Comparison of ENCODE assay signal across 10 cellular contexts in the genomic region with DNA sequence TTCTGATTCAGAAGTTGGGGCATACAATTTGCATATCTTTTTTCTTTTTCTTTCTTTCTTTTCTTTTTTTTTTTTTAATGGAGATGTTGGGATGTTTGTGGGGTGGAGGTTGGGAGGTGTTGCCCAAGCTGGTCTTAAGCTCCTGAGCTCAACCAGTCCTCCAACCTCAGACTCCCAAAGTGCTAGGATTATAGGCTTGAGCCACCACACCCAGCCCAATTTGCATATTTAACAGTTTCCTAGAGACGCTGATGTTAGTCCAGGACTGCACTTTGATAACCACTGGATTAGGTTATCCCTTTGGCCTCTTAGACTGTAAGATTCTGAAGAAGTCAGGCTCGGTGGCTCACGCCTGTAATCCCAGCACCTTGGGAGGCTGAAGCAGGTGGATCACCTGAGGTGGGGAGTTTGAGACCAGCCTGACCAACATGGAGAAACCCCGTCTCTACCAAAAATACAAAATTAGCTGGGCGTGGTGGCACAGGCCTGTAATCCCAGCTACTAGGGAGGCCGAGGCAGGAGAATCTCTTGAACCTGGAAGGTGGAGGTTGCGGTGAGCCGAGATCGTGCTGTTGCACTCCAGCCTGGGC. TPM values are rescaled to one million over a fixed set of nuclear protein-coding genes. Genes with fewer than 3 reads are reported as not detected.
DNase-seq lines count a peak whose midpoint lies in the region; ATAC-seq and TF ChIP-seq lines count a peak whose summit lies in the region.
"Not testable (repeated sequence)": the region's sequence is repeated elsewhere in the genome, so short reads cannot be mapped to it uniquely, and the experiment has no call there.
"Had no signal": no experiment of that assay in that cellular context is flagged by ENCODE, and none has a peak within 500 bp of the region (broad histone marks: within the 10 kb centered on the region; RNA-seq: fewer than 3 reads in every experiment).

No MANE protein-coding gene starts in this region.

- H3K4me1 Mint-ChIP-seq in IgD-negative memory B cell, result peaks cover 17 to 38% (median 31%) of the 10 kb centered on the region in 3 donors
- peaks cover 41% of the 10 kb centered on the region for H3K4me1 Mint-ChIP-seq in activated CD4-positive, alpha-beta T cell treated with anti-CD3 and anti-CD28 coated beads for 36 hours
- peaks cover 45% of the 10 kb centered on the region for H3K4me1 Mint-ChIP-seq in activated T-cell treated with anti-CD3 and anti-CD28 coated beads, Interleukin-2, amount 50 U/mL, for 24 hours (ENCODE audit: low read depth)
- H3K4me1 Mint-ChIP-seq in activated naive CD8-positive, alpha-beta T cell (ENCODE audit: low read depth), result peaks cover 37% of the 10 kb centered on the region
- H3K4me1 Mint-ChIP-seq in stimulated activated naive CD8-positive, alpha-beta T cell treated with anti-CD3 and anti-CD28 coated beads, Interleukin-15, Interleukin-2, amounts not matched to agents 100 ng/mL and 50 ng/mL, for 24 hours (ENCODE audit: low read depth), result peaks cover 48% of the 10 kb centered on the region

- peak overlapping the region in 3 of 4 donors; percentile 18 to 81 (median 43) for H3K4me3 Mint-ChIP-seq in IgD-negative memory B cell
- H3K4me3 Mint-ChIP-seq in activated CD4-positive, alpha-beta T cell treated with anti-CD3 and anti-CD28 coated beads for 36 hours, result peak overlapping the region; percentile 80
- peak overlapping the region; percentile 94 for H3K4me3 Mint-ChIP-seq in activated T-cell treated with anti-CD3 and anti-CD28 coated beads, Interleukin-2, amount 50 U/mL, for 24 hours
- peak overlapping the region; percentile 35 for H3K4me3 Mint-ChIP-seq in activated naive CD8-positive, alpha-beta T cell
- H3K4me3 Mint-ChIP-seq in stimulated activated naive CD8-positive, alpha-beta T cell treated with anti-CD3 and anti-CD28 coated beads, Interleukin-15, Interleukin-2, amounts not matched to agents 100 ng/mL and 50 ng/mL, for 24 hours, result peak overlapping the region; percentile 89

- H3K9me3 ChIP-seq in BLaER1 treated with 17β-estradiol and CSF1 and Interleukin-3, amounts not matched to agents 10 nM and 100 nM (replicated peaks in 1 of 11); OCI-LY7 (ENCODE audit: low read length): not testable (repeated sequence)

- not testable (repeated sequence) for H3K27ac Mint-ChIP-seq in IgD-negative memory B cell
- peak overlapping the region; percentile 37 for H3K27ac Mint-ChIP-seq in activated CD4-positive, alpha-beta T cell treated with anti-CD3 and anti-CD28 coated beads for 36 hours
- peak overlapping the region; percentile 66 for H3K27ac Mint-ChIP-seq in activated T-cell treated with anti-CD3 and anti-CD28 coated beads, Interleukin-2, amount 50 U/mL, for 24 hours
- H3K27ac Mint-ChIP-seq in activated naive CD8-positive, alpha-beta T cell, result peak overlapping the region; percentile 41
- peak overlapping the region; percentile 60 for H3K27ac Mint-ChIP-seq in stimulated activated naive CD8-positive, alpha-beta T cell treated with anti-CD3 and anti-CD28 coated beads, Interleukin-15, Interleukin-2, amounts not matched to agents 100 ng/mL and 50 ng/mL, for 24 hours

- not testable (repeated sequence) for H2AFZ ChIP-seq in OCI-LY7 (ENCODE audit: low read length)

- peak overlapping the region in 9 of 11 experiments; percentile 18 to 94 (median 85); a peak in 15 of 22 replicates for H3K4me2 ChIP-seq in BLaER1 treated with 17β-estradiol and CSF1 and Interleukin-3, amounts not matched to agents 10 nM and 100 nM
- peak overlapping the region; percentile 82 for H3K4me2 ChIP-seq in OCI-LY7 (ENCODE audit: low read length)

- not testable (repeated sequence) for H3K9me2 ChIP-seq in OCI-LY7 (ENCODE audit: insufficient read depth, low read length)

- intact Hi-C loops in OCI-LY7 (cut with micrococcal nuclease; ENCODE audit: unreplicated experiment), result loop anchor here (2.0 kb wide), 1 partner anchor 21 kb away; no protein-coding TSS in a partner anchor
- intact Hi-C loops in activated CD4-positive, alpha-beta T cell treated with anti-CD3 and anti-CD28 coated beads for 36 hours (cut with DNase I, micrococcal nuclease), result loop anchor here in 1 of 2 experiments (5.0 to 10.0 kb wide), 4 partner anchors 367 to 705 kb away; partner anchors contain the start of genes EIF3J, FRMD5 and GOLM2

- TF ChIP-seq CTCF in OCI-LY7 (conservative IDR thresholded peaks at IDR 0.05; ENCODE audit: low read length), result not testable (repeated sequence)

- not testable (repeated sequence) for H3K27ac ChIP-seq in BLaER1 treated with 17β-estradiol and CSF1 and Interleukin-3, amounts not matched to agents 10 nM and 100 nM
- H3K27ac ChIP-seq in OCI-LY7 (ENCODE audit: low read depth, low read length, poor library complexity, severe bottlenecking), result peak overlapping the region; percentile 86

- H3K4me3 ChIP-seq in BLaER1 treated with 17β-estradiol and CSF1 and Interleukin-3, amounts not matched to agents 10 nM and 100 nM, result peak overlapping the region in 1 of 10 experiments; percentile 67; a peak in 1 of 20 replicates
- H3K4me3 ChIP-seq in OCI-LY7 (ENCODE audit: low read depth, low read length, poor library complexity, severe bottlenecking), result peak overlapping the region; percentile 95

- H3K27me3 Mint-ChIP-seq in IgD-negative memory B cell; activated CD4-positive, alpha-beta T cell treated with anti-CD3 and anti-CD28 coated beads for 36 hours; activated T-cell treated with anti-CD3 and anti-CD28 coated beads, Interleukin-2, amount 50 U/mL, for 24 hours; activated naive CD8-positive, alpha-beta T cell; stimulated activated naive CD8-positive, alpha-beta T cell treated with anti-CD3 and anti-CD28 coated beads, Interleukin-15, Interleukin-2, amounts not matched to agents 100 ng/mL and 50 ng/mL, for 24 hours: not testable (repeated sequence)

- not testable (repeated sequence) for ATAC-seq in activated CD4-positive, alpha-beta T cell treated with anti-CD3 and anti-CD28 coated beads for 36 hours

- BruUV-seq in OCI-LY7 (replicated peaks; lab: Mats Ljungman, UMichigan), result not testable (repeated sequence)

- H3K36me3 Mint-ChIP-seq in IgD-negative memory B cell; activated naive CD8-positive, alpha-beta T cell: not testable (repeated sequence)
- H3K36me3 Mint-ChIP-seq in activated CD4-positive, alpha-beta T cell treated with anti-CD3 and anti-CD28 coated beads for 36 hours (ENCODE audit: low read depth), result peaks cover 61% of the 10 kb centered on the region
- peaks cover 81% of the 10 kb centered on the region for H3K36me3 Mint-ChIP-seq in activated T-cell treated with anti-CD3 and anti-CD28 coated beads, Interleukin-2, amount 50 U/mL, for 24 hours (ENCODE audit: low read depth)
- H3K36me3 Mint-ChIP-seq in stimulated activated naive CD8-positive, alpha-beta T cell treated with anti-CD3 and anti-CD28 coated beads, Interleukin-15, Interleukin-2, amounts not matched to agents 100 ng/mL and 50 ng/mL, for 24 hours (ENCODE audit: low read depth), result peaks cover 48% of the 10 kb centered on the region

- not testable (repeated sequence) for H3K9me3 Mint-ChIP-seq in IgD-negative memory B cell; activated CD4-positive, alpha-beta T cell treated with anti-CD3 and anti-CD28 coated beads for 36 hours (ENCODE audit: low read depth); activated T-cell treated with anti-CD3 and anti-CD28 coated beads, Interleukin-2, amount 50 U/mL, for 24 hours; activated naive CD8-positive, alpha-beta T cell (ENCODE audit: low read depth); stimulated activated naive CD8-positive, alpha-beta T cell treated with anti-CD3 and anti-CD28 coated beads, Interleukin-15, Interleukin-2, amounts not matched to agents 100 ng/mL and 50 ng/mL, for 24 hours

- peak overlapping the region in 1 of 11 experiments; percentile 14; a peak in 1 of 22 replicates for H3K9ac ChIP-seq in BLaER1 treated with 17β-estradiol and CSF1 and Interleukin-3, amounts not matched to agents 10 nM and 100 nM

- DNase-seq in OCI-LY7 (ENCODE audit: low spot score); activated CD4-positive, alpha-beta T cell treated with anti-CD3 and anti-CD28 coated beads for 36 hours; activated T-cell treated with anti-CD3 and anti-CD28 coated beads, Interleukin-2, amount 50 U/mL, for 24 hours: not testable (repeated sequence)
- peak; percentile 47 for DNase-seq in mesenteric fat pad (ENCODE audit: low spot score)

- H3K27me3 ChIP-seq in BLaER1 treated with 17β-estradiol and CSF1 and Interleukin-3, amounts not matched to agents 10 nM and 100 nM, result not testable (repeated sequence)

- peaks cover 100% of the 10 kb centered on the region for H3K79me2 ChIP-seq in OCI-LY7 (ENCODE audit: insufficient read depth, low read depth, low read length)

- H3K4me1 ChIP-seq in BLaER1 treated with 17β-estradiol and CSF1 and Interleukin-3, amounts not matched to agents 10 nM and 100 nM, result peaks cover 39 to 71% (median 55%) of the 10 kb centered on the region in 10 experiments
- peaks cover 51% of the 10 kb centered on the region for H3K4me1 ChIP-seq in OCI-LY7 (ENCODE audit: insufficient read depth, low read length, poor library complexity, severe bottlenecking)

- H3K36me3 ChIP-seq in BLaER1 treated with 17β-estradiol and CSF1 and Interleukin-3, amounts not matched to agents 10 nM and 100 nM, result peaks cover 0 to 68% (median 40%) of the 10 kb centered on the region in 11 experiments; a peak in 16 of 22 replicates
- peaks cover 79% of the 10 kb centered on the region for H3K36me3 ChIP-seq in OCI-LY7 (ENCODE audit: insufficient read depth, low read length)

- peaks cover 0 to 25% (median 9%) of the 10 kb centered on the region in 11 experiments; a peak in 7 of 22 replicates for H4K20me1 ChIP-seq in BLaER1 treated with 17β-estradiol and CSF1 and Interleukin-3, amounts not matched to agents 10 nM and 100 nM
- H4K20me1 ChIP-seq in OCI-LY7 (ENCODE audit: insufficient read depth, low read length), result peaks cover 11% of the 10 kb centered on the region

- CTCF ChIA-PET in OCI-LY7 (lab: Charles Lee; ENCODE audit: unreplicated experiment), result not testable (repeated sequence)
- CTCF ChIA-PET in activated CD4-positive, alpha-beta T cell treated with anti-CD3 and anti-CD28 coated beads for 36 hours (lab: Charles Lee), result interaction anchor here (0.6 kb wide), 1 partner anchor 57 kb away, joined by 3 read pairs; no protein-coding TSS in a partner anchor

- POLR2A ChIA-PET in OCI-LY7 (lab: Charles Lee), result interaction anchor here (0.7 to 9.7 kb wide), 3 partner anchors 8 to 40 kb away, joined by 3 to 150 read pairs (median 12); no protein-coding TSS in a partner anchor
- POLR2A ChIA-PET in activated CD4-positive, alpha-beta T cell treated with anti-CD3 and anti-CD28 coated beads for 36 hours (lab: Charles Lee), result interaction anchor here (0.6 to 1.5 kb wide), 3 partner anchors 11 to 255 kb away, joined by 3 to 7 read pairs (median 6); no protein-coding TSS in a partner anchor

RNA-seq across cellular contexts. Expression of gene WDR76, which starts 3.2 kb away (rescaled TPM):
- 6.8 TPM for polyA plus RNA-seq in IgD-negative memory B cell
- total RNA-seq in OCI-LY7 (2014; rRNA removed; shearing (Covaris generic)), result 126 and 139 TPM in 2 replicates
- total RNA-seq in OCI-LY7 (2022) (170 and 186 TPM in 2 replicates), mesenteric fat pad (2.2 TPM)
- total RNA-seq in activated CD4-positive, alpha-beta T cell treated with anti-CD3 and anti-CD28 coated beads for 36 hours, result 10 to 100 TPM; 75.4 to 95.2 TPM

RNA-seq across cellular contexts. Expression of gene MFAP1, which starts 5.6 kb away (rescaled TPM):
- polyA plus RNA-seq in IgD-negative memory B cell, result 10.9 TPM
- total RNA-seq in OCI-LY7 (2014; rRNA removed; shearing (Covaris generic)), result 25.3 and 43.4 TPM in 2 replicates
- total RNA-seq in OCI-LY7 (2022), result 57.2 and 72.1 TPM in 2 replicates
- 10 to 100 TPM; 51.3 to 56.2 TPM for total RNA-seq in activated CD4-positive, alpha-beta T cell treated with anti-CD3 and anti-CD28 coated beads for 36 hours
- total RNA-seq in mesenteric fat pad, result 17.9 TPM

RNA-seq across cellular contexts. Expression of gene HYPK, which starts 29.6 kb away (rescaled TPM):
- polyA plus RNA-seq in IgD-negative memory B cell, result 7.8 TPM
- total RNA-seq in OCI-LY7 (2014; rRNA removed; shearing (Covaris generic)), result 16.1 and 25.0 TPM in 2 replicates
- 48.9 and 53.6 TPM in 2 replicates for total RNA-seq in OCI-LY7 (2022)
- 10 to 100 TPM; 14.0 to 16.4 TPM for total RNA-seq in activated CD4-positive, alpha-beta T cell treated with anti-CD3 and anti-CD28 coated beads for 36 hours
- total RNA-seq in mesenteric fat pad, result 18.0 TPM

RNA-seq across cellular contexts. Expression of gene SERINC4, which starts 30.0 kb away (rescaled TPM):
- 1.1 TPM for polyA plus RNA-seq in IgD-negative memory B cell
- total RNA-seq in OCI-LY7 (2014; rRNA removed; shearing (Covaris generic)), result 0.23 and 0.60 TPM in 2 replicates
- total RNA-seq in OCI-LY7 (2022) (1.1 and 1.9 TPM in 2 replicates), mesenteric fat pad (0.22 TPM)
- total RNA-seq in activated CD4-positive, alpha-beta T cell treated with anti-CD3 and anti-CD28 coated beads for 36 hours, result under 1 TPM; 0.42 to 0.46 TPM
- total RNA-seq: GM23338 had no signal
- polyA plus RNA-seq: AG04450, GM23338 had no signal

RNA-seq across cellular contexts. Expression of gene SERF2, which starts 37.9 kb away (rescaled TPM):
- 1,765 TPM for polyA plus RNA-seq in IgD-negative memory B cell
- total RNA-seq in OCI-LY7 (2014; rRNA removed; shearing (Covaris generic)), result 581 and 622 TPM in 2 replicates
- total RNA-seq in OCI-LY7 (2022), result 1,328 and 1,370 TPM in 2 replicates
- 100 to 1,000 TPM; 710 to 718 TPM for total RNA-seq in activated CD4-positive, alpha-beta T cell treated with anti-CD3 and anti-CD28 coated beads for 36 hours
- 932 TPM for total RNA-seq in mesenteric fat pad

Comparison
In these comparisons a context has a peak if more than half of its experiments do, and no peak if none do; other contexts are left out.
1. H3K4me3 Mint-ChIP-seq: peak in every context shown above with its lines; median percentile 94 in activated T-cell treated with anti-CD3 and anti-CD28 coated beads, Interleukin-2, amount 50 U/mL, for 24 hours; 89 in stimulated activated naive CD8-positive, alpha-beta T cell treated with anti-CD3 and anti-CD28 coated beads, Interleukin-15, Interleukin-2, amounts not matched to agents 100 ng/mL and 50 ng/mL, for 24 hours; 80 in activated CD4-positive, alpha-beta T cell treated with anti-CD3 and anti-CD28 coated beads for 36 hours; 43 in IgD-negative memory B cell; 35 in activated naive CD8-positive, alpha-beta T cell.
2. RNA of gene WDR76, which starts 3.2 kb away (total RNA-seq): 126 to 186 TPM in OCI-LY7 and 75.4 to 95.2 TPM in activated CD4-positive, alpha-beta T cell treated with anti-CD3 and anti-CD28 coated beads for 36 hours; 2.2 TPM in mesenteric fat pad (single experiment); every median in the first group is over 10 times any median in the second.